Comparison of ENCODE assay signal across 9 cellular contexts in genomic region chr17:79814966-79815835, GRCh38. TPM values are rescaled to one million over a fixed set of nuclear protein-coding genes. Genes with fewer than 3 reads are reported as not detected.
DNase-seq lines count a peak whose midpoint lies in the region; ATAC-seq and TF ChIP-seq lines count a peak whose summit lies in the region.
"Had no signal": no experiment of that assay in that cellular context is flagged by ENCODE, and none has a peak within 500 bp of the region (broad histone marks: within the 10 kb centered on the region; RNA-seq: fewer than 3 reads in every experiment).

No MANE protein-coding gene starts in this region.

- no peak overlapping the region for H3K27ac Mint-ChIP-seq in mesothelial cell of epicardium

- TF ChIP-seq CTCF in mesothelial cell of epicardium (IDR thresholded peaks at IDR 0.05; ENCODE audit: unreplicated experiment) (no peak), vagina (IDR thresholded peaks at IDR 0.05) (no peak)

- H3K27ac ChIP-seq in esophagus (ENCODE audit: low read depth in 2 of 2, low read length in 1 of 2) (peak overlapping the region in 1 of 2 donors; percentile 60), vagina (no peak overlapping the region)

- ATAC-seq in HG03571 (IDR thresholded peaks at IDR 0.05; ENCODE audit: unreplicated experiment): no peak
- no peak for ATAC-seq in GM19395 (IDR thresholded peaks at IDR 0.05; ENCODE audit: unreplicated experiment)
- ATAC-seq in HG03342 (IDR thresholded peaks at IDR 0.05; ENCODE audit: unreplicated experiment): no peak

- H3K27me3 Mint-ChIP-seq in mesothelial cell of epicardium (ENCODE audit: low read depth): peaks cover 74% of the 10 kb centered on the region

- WGBS in esophagus, 2 donors: 4 to 7% methylated on average over 83 to 96 of the region's 96 CpGs

- H3K4me3 Mint-ChIP-seq in mesothelial cell of epicardium: peak overlapping the region; percentile 26

- H3K36me3 ChIP-seq in esophagus (ENCODE audit: control insufficient read depth in 2 of 2, insufficient read depth in 2 of 2, low read length in 1 of 2): no peaks in the 10 kb centered on the region
- H3K36me3 ChIP-seq in vagina: no peaks in the 10 kb centered on the region

- DNase-seq in activated CD8-positive, alpha-beta memory T cell treated with anti-CD3 and anti-CD28 coated beads, Interleukin-2, amount 50 U/mL, for 48 hours: peak; percentile 63
- no peak for DNase-seq in activated CD8-positive, alpha-beta memory T cell treated with anti-CD3 and anti-CD28 coated beads for 24 hours
- DNase-seq in mesothelial cell of epicardium (ENCODE audit: low spot score in 2 of 2, unreplicated experiment in 2 of 2): peak; percentile 33 to 62
- no peak for DNase-seq in vagina (ENCODE audit: extremely low spot score in 2 of 2)
- DNase-seq: SW 1271 had no signal

- no peaks in the 10 kb centered on the region for H3K9me3 ChIP-seq in esophagus (ENCODE audit: control insufficient read depth in 2 of 2, insufficient read depth in 1 of 2, low read depth in 1 of 2, low read length in 1 of 2)
- H3K9me3 ChIP-seq in vagina: no peaks in the 10 kb centered on the region

- H3K4me3 ChIP-seq in esophagus (ENCODE audit: low read depth in 1 of 2, low read length in 2 of 2) (peak overlapping the region; percentile 28 to 33), vagina (peak overlapping the region; percentile 18 to 42)

- intact Hi-C loops in vagina (cut with DNase I): no loop called here

- TF ChIP-seq POLR2A in vagina (IDR thresholded peaks at IDR 0.05): no peak

- peaks cover 25% of the 10 kb centered on the region for H3K4me1 Mint-ChIP-seq in mesothelial cell of epicardium

- no peaks in the 10 kb centered on the region for H3K36me3 Mint-ChIP-seq in mesothelial cell of epicardium

- no peaks in the 10 kb centered on the region for H3K9me3 Mint-ChIP-seq in mesothelial cell of epicardium

- peaks cover 0 to 54% of the 10 kb centered on the region in 2 donors for H3K27me3 ChIP-seq in esophagus (ENCODE audit: control insufficient read depth in 1 of 2, insufficient read depth in 2 of 2, low read length in 2 of 2)
- peaks cover 35% of the 10 kb centered on the region for H3K27me3 ChIP-seq in vagina

- H3K4me1 ChIP-seq in esophagus (ENCODE audit: control insufficient read depth in 2 of 2, insufficient read depth in 2 of 2, low read length in 1 of 2): peaks cover 9 to 24% of the 10 kb centered on the region in 2 donors
- peaks cover 47% of the 10 kb centered on the region for H3K4me1 ChIP-seq in vagina

RNA-seq across cellular contexts. Expression of gene CBX8, which starts 18.3 kb away (rescaled TPM):
- polyA plus RNA-seq in esophagus: 1 to 10 TPM; 2.2 to 3.2 TPM
- total RNA-seq in mesothelial cell of epicardium (15.5 to 18.6 TPM (median 16.3 TPM) in 3 replicates), vagina (0.98 TPM)

RNA-seq across cellular contexts. Expression of gene CBX4, which starts 24.0 kb away (rescaled TPM):
- 10 to 100 TPM; 10.7 to 15.8 TPM for polyA plus RNA-seq in esophagus
- total RNA-seq in mesothelial cell of epicardium (30.8 to 35.0 TPM (median 32.1 TPM) in 3 replicates), vagina (13.0 TPM)

RNA-seq across cellular contexts. Expression of gene CBX2, which starts 37.3 kb away (rescaled TPM):
- 1 to 10 TPM; 2.1 to 3.3 TPM for polyA plus RNA-seq in esophagus
- total RNA-seq in mesothelial cell of epicardium (47.1 to 49.7 TPM (median 48.6 TPM) in 3 replicates), vagina (5.6 TPM)

Comparison
In these comparisons a context has a peak if more than half of its experiments do, and no peak if none do; other contexts are left out.
1. DNase-seq: peak in activated CD8-positive, alpha-beta memory T cell treated with anti-CD3 and anti-CD28 coated beads, Interleukin-2, amount 50 U/mL, for 48 hours (single experiment) and mesothelial cell of epicardium (2 of 2); none in activated CD8-positive, alpha-beta memory T cell treated with anti-CD3 and anti-CD28 coated beads for 24 hours (single experiment) and vagina (0 of 2).